In the genomic region with DNA sequence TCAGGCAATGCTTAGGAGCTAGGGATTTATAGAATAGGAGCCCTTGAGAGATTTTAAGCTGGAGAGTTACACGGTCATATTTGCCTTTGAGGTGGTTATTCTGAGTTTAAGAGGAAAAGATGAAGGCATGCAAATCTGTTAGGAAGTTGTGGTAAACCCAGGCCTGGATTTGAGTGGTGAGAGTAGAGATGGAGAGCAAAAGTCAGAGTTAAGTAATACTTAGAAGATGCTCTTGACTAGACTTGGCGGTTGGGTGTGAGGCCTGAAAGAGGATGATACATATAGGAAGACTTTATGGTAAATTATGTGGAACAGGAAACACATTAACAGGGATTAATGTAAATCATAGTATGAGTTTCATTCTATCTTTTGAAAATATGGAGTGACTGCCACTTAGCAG, we compare ENCODE assay signal across 8 cellular contexts.
"Had no signal": no experiment of that assay in that cellular context is flagged by ENCODE, and none has a peak within 500 bp of the region (broad histone marks: within the 10 kb centered on the region; RNA-seq: fewer than 3 reads in every experiment).

No MANE protein-coding gene starts in this region.

- H3K9ac ChIP-seq: GM23248 had no signal

- H3K9me3 ChIP-seq: HAP-1 had no signal

- H3K36me3 ChIP-seq: HAP-1 had no signal

- H3K4me3 ChIP-seq: GM23248, HAP-1, K562 had no signal

- H3K27ac ChIP-seq: GM23248, HL-60 had no signal

- H2AFZ ChIP-seq: GM23248 had no signal

- DNase-seq: GM23248, GOT3, H7, HFFc6, KG1 had no signal
